In genomic region chr10:68176797-68177196, GRCh38 we compare ENCODE assay signal across 1 cellular context.
A peak's percentile ranks its signal among the peaks of the same experiment; 100 is the strongest.
TF ChIP-seq lines count a peak whose summit lies in the region.

No MANE protein-coding gene starts in this region.

TF ChIP-seq in HEK293, 187 proteins besides CTCF, POLR2A, EP300 and RAD21 (continued from another document and continues in another):
- TF ChIP-seq ZBTB44 (tag by site-specific recombination; IDR thresholded peaks at IDR 0.05) (peak; percentile 41; the same call in 1 of the 2 replicates), ZNF146 (tag by site-specific recombination; IDR thresholded peaks at IDR 0.05) (no peak), OSR2 (tag by site-specific recombination; IDR thresholded peaks at IDR 0.05) (peak; percentile 33; the same call in 1 of the 2 replicates), ZNF416 (tag by site-specific recombination; IDR thresholded peaks at IDR 0.05) (no peak), ZNF777 (tag by site-specific recombination; IDR thresholded peaks at IDR 0.05; ENCODE audit: borderline replicate concordance) (no peak), ZNF324 (tag by site-specific recombination; IDR thresholded peaks at IDR 0.05) (no peak), ZNF302 (tag by site-specific recombination; IDR thresholded peaks at IDR 0.05; ENCODE audit: low read depth) (no peak), ZNF132 (tag by site-specific recombination; IDR thresholded peaks at IDR 0.05; ENCODE audit: borderline replicate concordance) (no peak), MZF1 (tag by site-specific recombination; IDR thresholded peaks at IDR 0.05; ENCODE audit: borderline replicate concordance) (no peak), ZSCAN16 (tag by site-specific recombination; IDR thresholded peaks at IDR 0.05) (no peak), ZNF514 (tag by site-specific recombination; IDR thresholded peaks at IDR 0.05) (no peak), ZBTB6 (tag by site-specific recombination; IDR thresholded peaks at IDR 0.05) (no peak), ZNF707 (tag by site-specific recombination; IDR thresholded peaks at IDR 0.05) (no peak), ZBTB26 (tag by site-specific recombination; optimal IDR thresholded peaks at IDR 0.05) (no peak), ZEB2 (tag by site-specific recombination; IDR thresholded peaks at IDR 0.05) (no peak), ZNF184 (tag by site-specific recombination; IDR thresholded peaks at IDR 0.05) (no peak), ZNF596 (tag by site-specific recombination; IDR thresholded peaks at IDR 0.05) (peak; percentile 70; the same call in 1 of the 2 replicates), ZNF488 (tag by site-specific recombination; IDR thresholded peaks at IDR 0.05) (no peak), ZNF391 (tag by site-specific recombination; IDR thresholded peaks at IDR 0.05; ENCODE audit: borderline replicate concordance, low read depth) (no peak), FEZF1 (tag by site-specific recombination; IDR thresholded peaks at IDR 0.05) (peak; percentile 48; the same call in 1 of the 2 replicates), ZNF37A (tag by site-specific recombination; IDR thresholded peaks at IDR 0.05) (no peak), ZNF292 (tag by site-specific recombination; IDR thresholded peaks at IDR 0.05; ENCODE audit: borderline replicate concordance, low read depth) (no peak), ZNF677 (tag by site-specific recombination; IDR thresholded peaks at IDR 0.05) (no peak), ZSCAN4 (tag by site-specific recombination; IDR thresholded peaks at IDR 0.05) (no peak), ZNF580 (tag by site-specific recombination; IDR thresholded peaks at IDR 0.05) (no peak), ZNF624 (tag by site-specific recombination; IDR thresholded peaks at IDR 0.05) (no peak), ZSCAN18 (tag by site-specific recombination; IDR thresholded peaks at IDR 0.05) (no peak), PRDM6 (tag by site-specific recombination; IDR thresholded peaks at IDR 0.05) (peak; percentile 84), ZNF394 (tag by site-specific recombination; IDR thresholded peaks at IDR 0.05; ENCODE audit: borderline replicate concordance) (no peak), ZNF704 (tag by site-specific recombination; IDR thresholded peaks at IDR 0.05) (no peak), ZNF2 (tag by site-specific recombination; IDR thresholded peaks at IDR 0.05) (no peak), ZNF138 (tag by site-specific recombination; IDR thresholded peaks at IDR 0.05; ENCODE audit: borderline replicate concordance) (no peak), PRDM2 (tag by site-specific recombination; IDR thresholded peaks at IDR 0.05; ENCODE audit: borderline replicate concordance) (no peak), ZNF169 (tag by site-specific recombination; IDR thresholded peaks at IDR 0.05) (no peak), PBX3 (CRISPR knock-in tag; IDR thresholded peaks at IDR 0.05) (no peak), KLF17 (tag by site-specific recombination; IDR thresholded peaks at IDR 0.05) (no peak), GLI4 (tag by site-specific recombination; IDR thresholded peaks at IDR 0.05) (no peak)
